Comparison of ENCODE assay signal across 1 cellular context in the genomic region with DNA sequence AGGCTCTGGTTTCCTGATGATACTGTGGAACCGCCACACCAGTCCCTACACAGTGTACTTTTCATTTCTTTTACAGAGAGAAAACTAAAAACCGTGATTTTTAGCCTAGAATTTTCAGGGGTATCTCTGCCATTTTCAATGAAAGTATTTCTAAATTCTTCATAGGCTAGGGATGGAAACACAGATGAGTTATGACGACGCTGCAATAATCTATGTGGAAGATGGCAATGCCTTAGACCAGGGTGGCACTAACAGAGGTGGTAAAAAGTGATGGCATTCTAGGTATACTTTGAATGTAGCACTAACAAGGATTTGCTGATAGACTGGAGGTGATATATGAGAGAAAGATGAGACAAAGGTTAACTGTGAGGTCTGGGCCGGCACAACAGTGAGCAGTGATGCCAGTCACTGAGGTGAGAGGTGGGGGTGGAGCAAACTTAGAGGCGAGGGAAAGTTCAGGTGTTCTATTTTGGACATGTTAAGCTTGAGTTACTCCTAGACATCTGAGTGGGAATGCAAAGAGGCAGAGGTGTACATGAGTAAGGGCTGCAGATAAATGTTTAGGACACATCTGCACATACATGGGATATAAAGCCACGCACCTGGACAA.
TF ChIP-seq lines count a peak whose summit lies in the region.

No MANE protein-coding gene starts in this region.

TF ChIP-seq in HepG2, 621 proteins besides CTCF, POLR2A, EP300 and RAD21:
- TF ChIP-seq ZNF564 (CRISPR knock-in tag; IDR thresholded peaks at IDR 0.05), result no peak
- TF ChIP-seq, protein P1, sequence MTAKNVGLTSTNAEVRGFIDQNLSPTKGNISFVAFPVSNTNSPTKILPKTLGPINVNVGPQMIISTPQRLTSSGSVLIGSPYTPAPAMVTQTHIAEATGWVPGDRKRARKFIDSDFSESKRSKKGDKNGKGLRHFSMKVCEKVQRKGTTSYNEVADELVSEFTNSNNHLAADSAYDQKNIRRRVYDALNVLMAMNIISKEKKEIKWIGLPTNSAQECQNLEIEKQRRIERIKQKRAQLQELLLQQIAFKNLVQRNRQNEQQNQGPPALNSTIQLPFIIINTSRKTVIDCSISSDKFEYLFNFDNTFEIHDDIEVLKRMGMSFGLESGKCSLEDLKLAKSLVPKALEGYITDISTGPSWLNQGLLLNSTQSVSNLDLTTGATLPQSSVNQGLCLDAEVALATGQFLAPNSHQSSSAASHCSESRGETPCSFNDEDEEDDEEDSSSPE (CRISPR knock-in tag; IDR thresholded peaks at IDR 0.05), result no peak
- TF ChIP-seq, protein P2, sequence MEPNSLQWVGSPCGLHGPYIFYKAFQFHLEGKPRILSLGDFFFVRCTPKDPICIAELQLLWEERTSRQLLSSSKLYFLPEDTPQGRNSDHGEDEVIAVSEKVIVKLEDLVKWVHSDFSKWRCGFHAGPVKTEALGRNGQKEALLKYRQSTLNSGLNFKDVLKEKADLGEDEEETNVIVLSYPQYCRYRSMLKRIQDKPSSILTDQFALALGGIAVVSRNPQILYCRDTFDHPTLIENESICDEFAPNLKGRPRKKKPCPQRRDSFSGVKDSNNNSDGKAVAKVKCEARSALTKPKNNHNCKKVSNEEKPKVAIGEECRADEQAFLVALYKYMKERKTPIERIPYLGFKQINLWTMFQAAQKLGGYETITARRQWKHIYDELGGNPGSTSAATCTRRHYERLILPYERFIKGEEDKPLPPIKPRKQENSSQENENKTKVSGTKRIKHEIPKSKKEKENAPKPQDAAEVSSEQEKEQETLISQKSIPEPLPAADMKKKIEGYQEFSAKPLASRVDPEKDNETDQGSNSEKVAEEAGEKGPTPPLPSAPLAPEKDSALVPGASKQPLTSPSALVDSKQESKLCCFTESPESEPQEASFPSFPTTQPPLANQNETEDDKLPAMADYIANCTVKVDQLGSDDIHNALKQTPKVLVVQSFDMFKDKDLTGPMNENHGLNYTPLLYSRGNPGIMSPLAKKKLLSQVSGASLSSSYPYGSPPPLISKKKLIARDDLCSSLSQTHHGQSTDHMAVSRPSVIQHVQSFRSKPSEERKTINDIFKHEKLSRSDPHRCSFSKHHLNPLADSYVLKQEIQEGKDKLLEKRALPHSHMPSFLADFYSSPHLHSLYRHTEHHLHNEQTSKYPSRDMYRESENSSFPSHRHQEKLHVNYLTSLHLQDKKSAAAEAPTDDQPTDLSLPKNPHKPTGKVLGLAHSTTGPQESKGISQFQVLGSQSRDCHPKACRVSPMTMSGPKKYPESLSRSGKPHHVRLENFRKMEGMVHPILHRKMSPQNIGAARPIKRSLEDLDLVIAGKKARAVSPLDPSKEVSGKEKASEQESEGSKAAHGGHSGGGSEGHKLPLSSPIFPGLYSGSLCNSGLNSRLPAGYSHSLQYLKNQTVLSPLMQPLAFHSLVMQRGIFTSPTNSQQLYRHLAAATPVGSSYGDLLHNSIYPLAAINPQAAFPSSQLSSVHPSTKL (CRISPR knock-in tag; IDR thresholded peaks at IDR 0.05), result no peak
- TF ChIP-seq, protein P3, sequence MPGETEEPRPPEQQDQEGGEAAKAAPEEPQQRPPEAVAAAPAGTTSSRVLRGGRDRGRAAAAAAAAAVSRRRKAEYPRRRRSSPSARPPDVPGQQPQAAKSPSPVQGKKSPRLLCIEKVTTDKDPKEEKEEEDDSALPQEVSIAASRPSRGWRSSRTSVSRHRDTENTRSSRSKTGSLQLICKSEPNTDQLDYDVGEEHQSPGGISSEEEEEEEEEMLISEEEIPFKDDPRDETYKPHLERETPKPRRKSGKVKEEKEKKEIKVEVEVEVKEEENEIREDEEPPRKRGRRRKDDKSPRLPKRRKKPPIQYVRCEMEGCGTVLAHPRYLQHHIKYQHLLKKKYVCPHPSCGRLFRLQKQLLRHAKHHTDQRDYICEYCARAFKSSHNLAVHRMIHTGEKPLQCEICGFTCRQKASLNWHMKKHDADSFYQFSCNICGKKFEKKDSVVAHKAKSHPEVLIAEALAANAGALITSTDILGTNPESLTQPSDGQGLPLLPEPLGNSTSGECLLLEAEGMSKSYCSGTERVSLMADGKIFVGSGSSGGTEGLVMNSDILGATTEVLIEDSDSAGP (CRISPR knock-in tag; IDR thresholded peaks at IDR 0.05; ENCODE audit: borderline replicate concordance), result no peak
- TF ChIP-seq ZNF816 (CRISPR knock-in tag; IDR thresholded peaks at IDR 0.05; ENCODE audit: borderline replicate concordance), result 0 out of 2 replicates have a peak, but pooled peaks have one; percentile 28
- TF ChIP-seq, protein P4, sequence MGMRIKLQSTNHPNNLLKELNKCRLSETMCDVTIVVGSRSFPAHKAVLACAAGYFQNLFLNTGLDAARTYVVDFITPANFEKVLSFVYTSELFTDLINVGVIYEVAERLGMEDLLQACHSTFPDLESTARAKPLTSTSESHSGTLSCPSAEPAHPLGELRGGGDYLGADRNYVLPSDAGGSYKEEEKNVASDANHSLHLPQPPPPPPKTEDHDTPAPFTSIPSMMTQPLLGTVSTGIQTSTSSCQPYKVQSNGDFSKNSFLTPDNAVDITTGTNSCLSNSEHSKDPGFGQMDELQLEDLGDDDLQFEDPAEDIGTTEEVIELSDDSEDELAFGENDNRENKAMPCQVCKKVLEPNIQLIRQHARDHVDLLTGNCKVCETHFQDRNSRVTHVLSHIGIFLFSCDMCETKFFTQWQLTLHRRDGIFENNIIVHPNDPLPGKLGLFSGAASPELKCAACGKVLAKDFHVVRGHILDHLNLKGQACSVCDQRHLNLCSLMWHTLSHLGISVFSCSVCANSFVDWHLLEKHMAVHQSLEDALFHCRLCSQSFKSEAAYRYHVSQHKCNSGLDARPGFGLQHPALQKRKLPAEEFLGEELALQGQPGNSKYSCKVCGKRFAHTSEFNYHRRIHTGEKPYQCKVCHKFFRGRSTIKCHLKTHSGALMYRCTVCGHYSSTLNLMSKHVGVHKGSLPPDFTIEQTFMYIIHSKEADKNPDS (CRISPR knock-in tag; IDR thresholded peaks at IDR 0.05), result no peak
- TF ChIP-seq, protein P5, sequence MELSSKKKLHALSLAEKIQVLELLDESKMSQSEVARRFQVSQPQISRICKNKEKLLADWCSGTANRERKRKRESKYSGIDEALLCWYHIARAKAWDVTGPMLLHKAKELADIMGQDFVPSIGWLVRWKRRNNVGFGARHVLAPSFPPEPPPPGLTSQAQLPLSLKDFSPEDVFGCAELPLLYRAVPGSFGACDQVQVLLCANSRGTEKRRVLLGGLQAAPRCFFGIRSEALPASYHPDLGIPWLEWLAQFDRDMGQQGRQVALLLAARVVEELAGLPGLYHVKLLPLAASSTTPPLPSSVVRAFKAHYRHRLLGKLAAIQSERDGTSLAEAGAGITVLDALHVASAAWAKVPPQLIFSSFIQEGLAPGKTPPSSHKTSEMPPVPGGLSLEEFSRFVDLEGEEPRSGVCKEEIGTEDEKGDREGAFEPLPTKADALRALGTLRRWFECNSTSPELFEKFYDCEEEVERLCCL (CRISPR knock-in tag; IDR thresholded peaks at IDR 0.05; ENCODE audit: borderline replicate concordance), result no peak
- TF ChIP-seq AKAP8 (CRISPR knock-in tag; IDR thresholded peaks at IDR 0.05), result no peak
- no peak for TF ChIP-seq ZNF101 (CRISPR knock-in tag; IDR thresholded peaks at IDR 0.05; ENCODE audit: borderline replicate concordance, low read depth)
- TF ChIP-seq MAFK (conservative IDR thresholded peaks at IDR 0.05 in 1 of 2, IDR thresholded peaks at IDR 0.05 in 1 of 2; ENCODE audit: low read length in 2 of 2), result peak; percentile 57 to 74
- no peak for TF ChIP-seq SPEN (CRISPR knock-in tag; IDR thresholded peaks at IDR 0.05; ENCODE audit: low read depth)
TF ChIP-seq in HepG2: peak in this region for 2.
